In genomic region chr20:31894980-31895675, GRCh38 we compare ENCODE assay signal across 8 cellular contexts. TPM values are rescaled to one million over a fixed set of nuclear protein-coding genes. Genes with fewer than 3 reads are reported as not detected.
A peak's percentile ranks its signal among the peaks of the same experiment; 100 is the strongest.
DNase-seq lines count a peak whose midpoint lies in the region; ATAC-seq and TF ChIP-seq lines count a peak whose summit lies in the region.

No MANE protein-coding gene starts in this region.

- DNase-seq in A673 (ENCODE audit: low spot score) (peak; percentile 78), PC-3 (peak; percentile 72), erythroblast (lab: John Stamatoyannopoulos, UW) (peak; percentile 28 to 38), nephron progenitor cell (no peak), NCI-H1694 treated with DMSO at 0.1 percent for 48 hours (lab: John Stamatoyannopoulos, UW) (no peak)
- no peak for DNase-seq in activated T-helper 2 cell treated with anti-CD3 and anti-CD28 coated beads, Interferon-gamma antibody, Interleukin-2, Interleukin-4, amounts not matched to agents 10 μg/mL and 5 μg/mL and 100 μg/mL, durations not matched to agents 14 hours and 24 hours and 36 hours (ENCODE audit: low spot score)

- no peaks in the 10 kb centered on the region for H3K36me3 Mint-ChIP-seq in nephron progenitor cell (ENCODE audit: low read depth)
- no peaks in the 10 kb centered on the region for H3K36me3 Mint-ChIP-seq in activated T-helper 2 cell treated with anti-CD3 and anti-CD28 coated beads, Interferon-gamma antibody, Interleukin-2, Interleukin-4, amounts not matched to agents 10 μg/mL and 5 μg/mL and 100 μg/mL, durations not matched to agents 14 hours and 24 hours and 36 hours (ENCODE audit: low read depth)

- H2AFZ ChIP-seq in PC-3 (ENCODE audit: low read length), result peak overlapping the region; percentile 44

- intact Hi-C loops in A673 (cut with micrococcal nuclease; ENCODE audit: unreplicated experiment), result no loop called here
- intact Hi-C loops in PC-3 (cut with micrococcal nuclease), result no loop called here
- intact Hi-C loops in activated T-helper 2 cell treated with anti-CD3 and anti-CD28 coated beads, Interferon-gamma antibody, Interleukin-2, Interleukin-4, amounts not matched to agents 10 μg/mL and 5 μg/mL and 100 μg/mL, durations not matched to agents 14 hours and 24 hours and 36 hours (cut with micrococcal nuclease), result no loop called here

- no peaks in the 10 kb centered on the region for H3K4me1 ChIP-seq in A673 (ENCODE audit: insufficient read depth, low read length, poor library complexity, severe bottlenecking)
- no peaks in the 10 kb centered on the region for H3K4me1 ChIP-seq in PC-3 (ENCODE audit: insufficient read depth, low read length)

- H3K9me3 ChIP-seq in A673 (ENCODE audit: low read depth, low read length, poor library complexity, severe bottlenecking) (no peaks in the 10 kb centered on the region), PC-3 (ENCODE audit: low read length) (no peaks in the 10 kb centered on the region)

- BruUV-seq in A673 (replicated peaks; lab: Mats Ljungman, UMichigan) (no TSS peak), PC-3 (replicated peaks; lab: Mats Ljungman, UMichigan) (no TSS peak)

- H3K27ac ChIP-seq in A673 (ENCODE audit: low read depth, low read length, poor library complexity, severe bottlenecking), result no peak overlapping the region
- no peak overlapping the region for H3K27ac ChIP-seq in PC-3 (ENCODE audit: low read length)

- TF ChIP-seq CTCF in A673 (conservative IDR thresholded peaks at IDR 0.05; ENCODE audit: low read depth, low read length) (no peak), PC-3 (conservative IDR thresholded peaks at IDR 0.05; ENCODE audit: low read depth, low read length) (no peak), nephron progenitor cell (IDR thresholded peaks at IDR 0.05) (no peak)

- no peaks in the 10 kb centered on the region for H3K9me2 ChIP-seq in PC-3 (replicated peaks; ENCODE audit: low read length)

- H3F3A ChIP-seq in PC-3 (ENCODE audit: low read length, unreplicated experiment), result no peaks in the 10 kb centered on the region

- H3K9me3 Mint-ChIP-seq in nephron progenitor cell, result peaks cover 6% of the 10 kb centered on the region
- H3K9me3 Mint-ChIP-seq in activated T-helper 2 cell treated with anti-CD3 and anti-CD28 coated beads, Interferon-gamma antibody, Interleukin-2, Interleukin-4, amounts not matched to agents 10 μg/mL and 5 μg/mL and 100 μg/mL, durations not matched to agents 14 hours and 24 hours and 36 hours, result no peaks in the 10 kb centered on the region

- POLR2A ChIA-PET in A673 (lab: Charles Lee; ENCODE audit: low non-redundant PET), result no interaction called here
- POLR2A ChIA-PET in PC-3 (lab: Charles Lee; ENCODE audit: unreplicated experiment), result no interaction called here

- H3K4me3 ChIP-seq in A673 (ENCODE audit: low read depth, low read length, poor library complexity, severe bottlenecking), result no peak overlapping the region
- H3K4me3 ChIP-seq in PC-3 (ENCODE audit: low read length), result no peak overlapping the region

- H3K27ac Mint-ChIP-seq in nephron progenitor cell, result peak overlapping the region; percentile 32
- H3K27ac Mint-ChIP-seq in activated T-helper 2 cell treated with anti-CD3 and anti-CD28 coated beads, Interferon-gamma antibody, Interleukin-2, Interleukin-4, amounts not matched to agents 10 μg/mL and 5 μg/mL and 100 μg/mL, durations not matched to agents 14 hours and 24 hours and 36 hours, result no peak overlapping the region

- no peaks in the 10 kb centered on the region for H3K79me2 ChIP-seq in PC-3 (ENCODE audit: low read length)

- no peak overlapping the region for H3K4me3 Mint-ChIP-seq in nephron progenitor cell
- H3K4me3 Mint-ChIP-seq in activated T-helper 2 cell treated with anti-CD3 and anti-CD28 coated beads, Interferon-gamma antibody, Interleukin-2, Interleukin-4, amounts not matched to agents 10 μg/mL and 5 μg/mL and 100 μg/mL, durations not matched to agents 14 hours and 24 hours and 36 hours (ENCODE audit: low read depth), result no peak overlapping the region

- peaks cover 5% of the 10 kb centered on the region for H3K27me3 Mint-ChIP-seq in nephron progenitor cell (ENCODE audit: low read depth, poor library complexity)
- peaks cover 11% of the 10 kb centered on the region for H3K27me3 Mint-ChIP-seq in activated T-helper 2 cell treated with anti-CD3 and anti-CD28 coated beads, Interferon-gamma antibody, Interleukin-2, Interleukin-4, amounts not matched to agents 10 μg/mL and 5 μg/mL and 100 μg/mL, durations not matched to agents 14 hours and 24 hours and 36 hours (ENCODE audit: low read depth)

- CTCF ChIA-PET in A673 (lab: Charles Lee) (no interaction called here), PC-3 (lab: Charles Lee) (no interaction called here)

- H3K9ac ChIP-seq in PC-3 (ENCODE audit: low read length), result no peak overlapping the region

- peaks cover 16% of the 10 kb centered on the region for H3K4me1 Mint-ChIP-seq in nephron progenitor cell
- H3K4me1 Mint-ChIP-seq in activated T-helper 2 cell treated with anti-CD3 and anti-CD28 coated beads, Interferon-gamma antibody, Interleukin-2, Interleukin-4, amounts not matched to agents 10 μg/mL and 5 μg/mL and 100 μg/mL, durations not matched to agents 14 hours and 24 hours and 36 hours (ENCODE audit: low read depth), result peaks cover 3% of the 10 kb centered on the region

- peak; percentile 91 for ATAC-seq in GM18520 (IDR thresholded peaks at IDR 0.05; ENCODE audit: unreplicated experiment)
- ATAC-seq in HG02870 (IDR thresholded peaks at IDR 0.05; ENCODE audit: unreplicated experiment), result peak; percentile 99
- peak; percentile 100 for ATAC-seq in PC-3

- no peaks in the 10 kb centered on the region for H4K20me1 ChIP-seq in PC-3 (ENCODE audit: low read length)

- H3K36me3 ChIP-seq in A673 (ENCODE audit: insufficient read depth, low read length, poor library complexity, severe bottlenecking) (no peaks in the 10 kb centered on the region), PC-3 (ENCODE audit: low read depth, low read length) (no peaks in the 10 kb centered on the region)

- H3K27me3 ChIP-seq in A673 (replicated peaks; ENCODE audit: insufficient read depth, low read depth, low read length, poor library complexity) (no peaks in the 10 kb centered on the region), PC-3 (ENCODE audit: low read length) (peaks cover 22% of the 10 kb centered on the region)

- 0 out of 2 replicates have a peak overlapping the region, but pooled peaks have one; percentile 3 for H3K4me2 ChIP-seq in PC-3 (ENCODE audit: low read length)

- no peak for TF ChIP-seq POLR2A in erythroblast (IDR thresholded peaks at IDR 0.05; ENCODE audit: low read length)

RNA-seq across cellular contexts. Expression of gene TTLL9, which starts 24.7 kb away (rescaled TPM):
- total RNA-seq in A673 (2021) (not detected in 2 replicates), PC-3 (2014; rRNA removed) (not detected in 2 replicates)
- not detected in 2 replicates for total RNA-seq in activated T-helper 2 cell treated with anti-CD3 and anti-CD28 coated beads, Interferon-gamma antibody, Interleukin-2, Interleukin-4, amounts not matched to agents 10 μg/mL and 5 μg/mL and 100 μg/mL, durations not matched to agents 14 hours and 24 hours and 36 hours

RNA-seq across cellular contexts. Expression of gene DUSP15, which starts 24.8 kb away (rescaled TPM):
- 0.31 TPM in 1 of 2 replicates, not detected in the other for total RNA-seq in A673 (2021)
- total RNA-seq in PC-3 (2014; rRNA removed), result not detected in 2 replicates
- total RNA-seq in activated T-helper 2 cell treated with anti-CD3 and anti-CD28 coated beads, Interferon-gamma antibody, Interleukin-2, Interleukin-4, amounts not matched to agents 10 μg/mL and 5 μg/mL and 100 μg/mL, durations not matched to agents 14 hours and 24 hours and 36 hours, result not detected in 2 replicates

RNA-seq across cellular contexts. Expression of gene FOXS1, which starts 49.7 kb away (rescaled TPM):
- not detected in 2 replicates for total RNA-seq in A673 (2021)
- total RNA-seq in PC-3 (2014; rRNA removed), result not detected in 2 replicates
- not detected in 2 replicates for total RNA-seq in activated T-helper 2 cell treated with anti-CD3 and anti-CD28 coated beads, Interferon-gamma antibody, Interleukin-2, Interleukin-4, amounts not matched to agents 10 μg/mL and 5 μg/mL and 100 μg/mL, durations not matched to agents 14 hours and 24 hours and 36 hours

RNA-seq across cellular contexts. Expression of gene PDRG1, which starts 56.7 kb away (rescaled TPM):
- 18.7 and 24.3 TPM in 2 replicates for total RNA-seq in A673 (2021)
- 11.7 and 12.3 TPM in 2 replicates for total RNA-seq in PC-3 (2014; rRNA removed)
- total RNA-seq in activated T-helper 2 cell treated with anti-CD3 and anti-CD28 coated beads, Interferon-gamma antibody, Interleukin-2, Interleukin-4, amounts not matched to agents 10 μg/mL and 5 μg/mL and 100 μg/mL, durations not matched to agents 14 hours and 24 hours and 36 hours, result 15.5 and 16.4 TPM in 2 replicates

Comparison
In these comparisons a context has a peak if more than half of its experiments do, and no peak if none do; other contexts are left out.
1. DNase-seq: peak in A673 (single experiment), PC-3 (single experiment) and erythroblast (2 of 2); none in nephron progenitor cell (single experiment), activated T-helper 2 cell treated with anti-CD3 and anti-CD28 coated beads, Interferon-gamma antibody, Interleukin-2, Interleukin-4, amounts not matched to agents 10 μg/mL and 5 μg/mL and 100 μg/mL, durations not matched to agents 14 hours and 24 hours and 36 hours (single experiment) and NCI-H1694 treated with DMSO at 0.1 percent for 48 hours (single experiment).
2. Peak in every context shown above with its lines, with median percentiles within 50 percentile points of each other: ATAC-seq.